17 cellular contexts compared by ENCODE assay signal in genomic region chr5:178468196-178468685, GRCh38.
DNase-seq lines count a peak whose midpoint lies in the region; ATAC-seq and TF ChIP-seq lines count a peak whose summit lies in the region.
"Had no signal": no experiment of that assay in that cellular context is flagged by ENCODE, and none has a peak within 500 bp of the region (broad histone marks: within the 10 kb centered on the region; RNA-seq: fewer than 3 reads in every experiment).

No MANE protein-coding gene starts in this region.

- peak overlapping the region; percentile 79 for H3K27ac Mint-ChIP-seq in dendritic cell treated with granulocyte-macrophage colony-stimulating factor and Interleukin-4, amounts not matched to agents 40 ng/mL and 50 ng/mL, for 4 days
- peak overlapping the region; percentile 61 to 79 (median 75) for H3K27ac Mint-ChIP-seq in nephron
- H3K27ac Mint-ChIP-seq: activated T-helper 1 cell treated with anti-CD3 and anti-CD28 coated beads, Interleukin-12 subunit alpha, Interleukin-12 subunit beta, Interleukin-2, Interleukin-4 antibody, amounts not matched to agents 30 ng/mL and 10 ng/mL and 1 ng/mL, durations not matched to agents 14 hours and 24 hours and 36 hours; CD4-positive, alpha-beta T cell had no signal

- peaks cover 71% of the 10 kb centered on the region for H3K4me1 Mint-ChIP-seq in dendritic cell treated with granulocyte-macrophage colony-stimulating factor and Interleukin-4, amounts not matched to agents 40 ng/mL and 50 ng/mL, for 4 days (ENCODE audit: low read depth)
- peaks cover 53% of the 10 kb centered on the region for H3K4me1 Mint-ChIP-seq in nephron

- H3K27ac ChIP-seq in transverse colon, result peak overlapping the region; percentile 40 to 60 (median 53)

- no peaks in the 10 kb centered on the region for H3K36me3 Mint-ChIP-seq in dendritic cell treated with granulocyte-macrophage colony-stimulating factor and Interleukin-4, amounts not matched to agents 40 ng/mL and 50 ng/mL, for 4 days (ENCODE audit: low read depth)
- no peaks in the 10 kb centered on the region for H3K36me3 Mint-ChIP-seq in nephron (ENCODE audit: low read depth)

- no peak for TF ChIP-seq POLR2A in transverse colon (IDR thresholded peaks at IDR 0.05)

- no peaks in the 10 kb centered on the region for H3K9me3 Mint-ChIP-seq in dendritic cell treated with granulocyte-macrophage colony-stimulating factor and Interleukin-4, amounts not matched to agents 40 ng/mL and 50 ng/mL, for 4 days
- H3K9me3 Mint-ChIP-seq in nephron, result no peaks in the 10 kb centered on the region
- H3K9me3 Mint-ChIP-seq: activated T-helper 1 cell treated with anti-CD3 and anti-CD28 coated beads, Interleukin-12 subunit alpha, Interleukin-12 subunit beta, Interleukin-2, Interleukin-4 antibody, amounts not matched to agents 30 ng/mL and 10 ng/mL and 1 ng/mL, durations not matched to agents 14 hours and 24 hours and 36 hours; CD4-positive, alpha-beta T cell had no signal

- peak; percentile 32 for DNase-seq in activated CD8-positive, alpha-beta memory T cell treated with anti-CD3 and anti-CD28 coated beads for 24 hours
- DNase-seq in activated CD8-positive, alpha-beta memory T cell treated with anti-CD3 and anti-CD28 coated beads, Interleukin-2, amount 50 U/mL, for 4 hours, result no peak
- DNase-seq in transverse colon (no peak), amniotic stem cell (lab: John Stamatoyannopoulos, UW) (no peak), T1000 (lab: John Stamatoyannopoulos, UW) (no peak)
- DNase-seq: activated CD4-positive, alpha-beta T cell treated with anti-CD3 and anti-CD28 coated beads, Interleukin-2, amount 50 U/mL, for 48 hours; DMS79; erythroblast; NCI-H187 treated with DMSO at 0.1 percent for 48 hours; NCI-H526 treated with DMSO at 0.1 percent for 48 hours; psoas muscle had no signal

- no peaks in the 10 kb centered on the region for H3K36me3 ChIP-seq in transverse colon

- H3K4me1 ChIP-seq in transverse colon, result peaks cover 0 to 10% (median 3%) of the 10 kb centered on the region in 4 donors
- H3K4me1 ChIP-seq: psoas muscle had no signal

- intact Hi-C loops in dendritic cell treated with granulocyte-macrophage colony-stimulating factor and Interleukin-4, amounts not matched to agents 40 ng/mL and 50 ng/mL, for 4 days (cut with micrococcal nuclease), result loop anchor here (10.0 kb wide), 1 partner anchor 183 kb away; no protein-coding TSS in a partner anchor
- intact Hi-C loops in transverse colon (cut with DNase I; ENCODE audit: low total_unique reads), result no loop called here

- H3K9me3 ChIP-seq in transverse colon, result no peaks in the 10 kb centered on the region
- H3K9me3 ChIP-seq: psoas muscle had no signal

- no peak for TF ChIP-seq EP300 in transverse colon (IDR thresholded peaks at IDR 0.05; ENCODE audit: low read depth)

- peaks cover 11% of the 10 kb centered on the region for H3K27me3 Mint-ChIP-seq in dendritic cell treated with granulocyte-macrophage colony-stimulating factor and Interleukin-4, amounts not matched to agents 40 ng/mL and 50 ng/mL, for 4 days
- peaks cover 11% of the 10 kb centered on the region for H3K27me3 Mint-ChIP-seq in nephron (ENCODE audit: low read depth)

- no peak overlapping the region for H3K4me3 ChIP-seq in transverse colon
- H3K4me3 ChIP-seq: psoas muscle had no signal

- WGBS in transverse colon (ENCODE audit: low coverage in 1 of 2), 2 donors, result 62 to 74% methylated on average over 5 to 18 of the region's 18 CpGs

- TF ChIP-seq CTCF in nephron (IDR thresholded peaks at IDR 0.05; ENCODE audit: unreplicated experiment in 3 of 3), result no peak
- TF ChIP-seq CTCF in transverse colon (IDR thresholded peaks at IDR 0.05), result no peak

- no peak for ATAC-seq in GM21529 (IDR thresholded peaks at IDR 0.05; ENCODE audit: unreplicated experiment)
- ATAC-seq: Panc1 had no signal

- H3K4me3 Mint-ChIP-seq in dendritic cell treated with granulocyte-macrophage colony-stimulating factor and Interleukin-4, amounts not matched to agents 40 ng/mL and 50 ng/mL, for 4 days, result peak overlapping the region; percentile 26
- H3K4me3 Mint-ChIP-seq in nephron, result peak overlapping the region; percentile 10 to 51 (median 45)
- H3K4me3 Mint-ChIP-seq: activated T-helper 1 cell treated with anti-CD3 and anti-CD28 coated beads, Interleukin-12 subunit alpha, Interleukin-12 subunit beta, Interleukin-2, Interleukin-4 antibody, amounts not matched to agents 30 ng/mL and 10 ng/mL and 1 ng/mL, durations not matched to agents 14 hours and 24 hours and 36 hours; CD4-positive, alpha-beta T cell had no signal

- in situ Hi-C loops in transverse colon (cut with MboI; ENCODE audit: low pct_ligation_motif_present in 1 of 4, low pct_unique_long_range_greater_than_20kb in 1 of 4, low sequenced_read_pairs in 3 of 4), result no loop called here

- no peaks in the 10 kb centered on the region for H3K27me3 ChIP-seq in transverse colon
